Comparison of ENCODE assay signal across 21 cellular contexts in genomic region chr20:17602493-17602892, GRCh38. TPM values are rescaled to one million over a fixed set of nuclear protein-coding genes. Genes with fewer than 3 reads are reported as not detected.
A peak's percentile ranks its signal among the peaks of the same experiment; 100 is the strongest.
DNase-seq lines count a peak whose midpoint lies in the region; ATAC-seq and TF ChIP-seq lines count a peak whose summit lies in the region.
"Had no signal": no experiment of that assay in that cellular context is flagged by ENCODE, and none has a peak within 500 bp of the region (broad histone marks: within the 10 kb centered on the region; RNA-seq: fewer than 3 reads in every experiment).

No MANE protein-coding gene starts in this region.

- H3K4me1 ChIP-seq in H9 (ENCODE audit: insufficient read depth, low read length) (peaks cover 11% of the 10 kb centered on the region; the same call in 1 of the 2 replicates), smooth muscle cell (ENCODE audit: low read depth) (peaks cover 6% of the 10 kb centered on the region), heart right ventricle (peaks cover 0 to 44% (median 14%) of the 10 kb centered on the region in 9 donors), prostate gland (replicated peaks) (peaks cover 12% of the 10 kb centered on the region)

- H3K23me2 ChIP-seq in H9 (ENCODE audit: insufficient read length, low read depth, low read length, poor library complexity, severe bottlenecking), result no peaks in the 10 kb centered on the region

- no peak overlapping the region for H2BK5ac ChIP-seq in H9 (ENCODE audit: insufficient read length, low read length)

- H3K9ac ChIP-seq in H9 (ENCODE audit: extremely low read depth, insufficient read length, low read length) (no peak overlapping the region), smooth muscle cell (ENCODE audit: low read depth) (no peak overlapping the region)
- H3K9ac ChIP-seq: KMS-11 had no signal

- no peak overlapping the region for H2BK15ac ChIP-seq in H9 (ENCODE audit: low read depth, low read length)

- peaks cover 22% of the 10 kb centered on the region for H3F3A ChIP-seq in smooth muscle cell (ENCODE audit: low read depth)

- H2BK20ac ChIP-seq in H9 (ENCODE audit: low read depth, low read length, poor library complexity, severe bottlenecking), result no peak overlapping the region

- no peaks in the 10 kb centered on the region for H3K79me1 ChIP-seq in H9 (ENCODE audit: insufficient read depth, low read depth, low read length, poor library complexity, severe bottlenecking)

- H3K27me3 ChIP-seq in H9 (ENCODE audit: insufficient read depth, low read length) (no peaks in the 10 kb centered on the region), smooth muscle cell (ENCODE audit: low read depth) (no peaks in the 10 kb centered on the region), heart right ventricle (no peaks in the 10 kb centered on the region), prostate gland (replicated peaks; ENCODE audit: insufficient read depth) (no peaks in the 10 kb centered on the region)

- no peak overlapping the region for H4K8ac ChIP-seq in H9 (replicated peaks; ENCODE audit: insufficient read length, low read depth, low read length)

- DNase-seq in H9 (peak; percentile 39), chondrocyte (ENCODE audit: low spot score) (no peak), iPS DF 19.7 (ENCODE audit: low read depth, low spot score) (peak; percentile 48), smooth muscle cell (lab: John Stamatoyannopoulos, UW; ENCODE audit: unreplicated experiment) (no peak), heart right ventricle (no peak), prostate gland (ENCODE audit: low spot score) (no peak)
- DNase-seq: 8988T; CD4-positive, CD25-positive, alpha-beta regulatory T cell; COR-L47; DMS 273 treated with DMSO at 0.1 percent for 48 hours; MV-4-11; NCI-H1694 treated with DMSO at 0.1 percent for 48 hours; NCI-H510A treated with DMSO at 0.1 percent for 48 hours; NCI-H774; SHP77 treated with DMSO at 0.1 percent for 48 hours had no signal

- H3K27me3 Mint-ChIP-seq in H9 (ENCODE audit: low read depth) (no peaks in the 10 kb centered on the region), chondrocyte (ENCODE audit: low read depth) (no peaks in the 10 kb centered on the region)
- H3K27me3 Mint-ChIP-seq: B cell; CD4-positive, CD25-positive, alpha-beta regulatory T cell had no signal

- intact Hi-C loops in heart right ventricle (cut with DNase I) (no loop called here), prostate gland (cut with DNase I) (no loop called here)

- no peaks in the 10 kb centered on the region for H4K20me1 ChIP-seq in H9 (ENCODE audit: control insufficient read depth, insufficient read depth, insufficient read length)
- H4K20me1 ChIP-seq in smooth muscle cell (ENCODE audit: low read depth), result peaks cover 100% of the 10 kb centered on the region

- H3K4me3 Mint-ChIP-seq in H9 (no peak overlapping the region), chondrocyte (ENCODE audit: unreplicated experiment) (no peak overlapping the region)
- H3K4me3 Mint-ChIP-seq: B cell; CD4-positive, CD25-positive, alpha-beta regulatory T cell had no signal

- no peak overlapping the region for H4K5ac ChIP-seq in H9 (ENCODE audit: insufficient read length, low read depth, low read length)

- H3K14ac ChIP-seq in H9 (ENCODE audit: insufficient read depth, low read length), result no peak overlapping the region

- TF ChIP-seq CTCF in H9 (conservative IDR thresholded peaks at IDR 0.05) (no peak), chondrocyte (IDR thresholded peaks at IDR 0.05) (no peak), smooth muscle cell (IDR thresholded peaks at IDR 0.05; ENCODE audit: borderline replicate concordance, insufficient read depth, poor library complexity, severe bottlenecking) (no peak), heart right ventricle (IDR thresholded peaks at IDR 0.05) (no peak), prostate gland (IDR thresholded peaks at IDR 0.05) (no peak)

- H3K27ac ChIP-seq in H9 (ENCODE audit: insufficient read length, low read depth, low read length) (no peak overlapping the region), smooth muscle cell (ENCODE audit: low read depth) (peak overlapping the region; percentile 38), heart right ventricle (no peak overlapping the region), prostate gland (no peak overlapping the region)
- H3K27ac ChIP-seq: KMS-11 had no signal

- H3K9me3 Mint-ChIP-seq in H9 (peaks cover 0 to 2% of the 10 kb centered on the region in 2 experiments; a peak in 1 of 5 replicates), chondrocyte (ENCODE audit: low read depth) (no peaks in the 10 kb centered on the region)

- no peak for ATAC-seq in heart right ventricle
- no peak for ATAC-seq in HG02763 (IDR thresholded peaks at IDR 0.05; ENCODE audit: unreplicated experiment)
- ATAC-seq in GM21529 (IDR thresholded peaks at IDR 0.05; ENCODE audit: unreplicated experiment), result no peak
- ATAC-seq: HCT116, HepG2 had no signal

- peaks cover 10 to 24% (median 19%) of the 10 kb centered on the region in 3 experiments for H3K36me3 Mint-ChIP-seq in H9 (ENCODE audit: insufficient read depth in 1 of 3, low read depth in 3 of 3)
- peaks cover 39% of the 10 kb centered on the region for H3K36me3 Mint-ChIP-seq in chondrocyte (ENCODE audit: low read depth)

- WGBS in H9 (ENCODE audit: extremely low coverage, insufficient read length, low lambda C conversion rate), result no CpG with 5 or more reads among the region's 4 CpGs
- WGBS in smooth muscle cell (ENCODE audit: low lambda C conversion rate), result 97% methylated on average over 4 of the region's 4 CpGs
- 95 to 100% methylated on average over 4 of the region's 4 CpGs for WGBS in heart right ventricle, 2 donors
- WGBS in prostate gland, result 80% methylated on average over 4 of the region's 4 CpGs

- H2BK12ac ChIP-seq in H9 (ENCODE audit: insufficient read length, low read depth, low read length), result no peak overlapping the region

- H2AFZ ChIP-seq in H9 (ENCODE audit: low read length) (no peak overlapping the region), smooth muscle cell (ENCODE audit: low read depth) (no peak overlapping the region)

- peak overlapping the region; percentile 44 for H3K4me2 ChIP-seq in H9 (ENCODE audit: insufficient read depth, insufficient read length, low read length)
- H3K4me2 ChIP-seq in smooth muscle cell, result no peak overlapping the region
- H3K4me2 ChIP-seq: KMS-11 had no signal

- H3T11ph ChIP-seq in H9 (ENCODE audit: low read length), result no peak overlapping the region

- H3K56ac ChIP-seq in H9 (ENCODE audit: insufficient read length, low read depth, low read length), result no peak overlapping the region

- H3K9me3 ChIP-seq in H9 (ENCODE audit: control insufficient read depth, low read depth, low read length) (no peaks in the 10 kb centered on the region), smooth muscle cell (replicated peaks; ENCODE audit: low read depth) (no peaks in the 10 kb centered on the region), heart right ventricle (no peaks in the 10 kb centered on the region), prostate gland (no peaks in the 10 kb centered on the region)

- no peak overlapping the region for H3K18ac ChIP-seq in H9 (ENCODE audit: insufficient read length, low read depth, low read length)

- H3K79me2 ChIP-seq in H9 (ENCODE audit: insufficient read depth, low read length) (no peaks in the 10 kb centered on the region; the same call in 1 of the 2 replicates), smooth muscle cell (ENCODE audit: low read depth) (peaks cover 97% of the 10 kb centered on the region)

- H3K36me3 ChIP-seq in smooth muscle cell (ENCODE audit: low read depth), result peaks cover 13% of the 10 kb centered on the region
- H3K36me3 ChIP-seq in heart right ventricle, result peaks cover 0 to 75% (median 20%) of the 10 kb centered on the region in 9 donors
- H3K36me3 ChIP-seq in prostate gland, result no peaks in the 10 kb centered on the region

- H4K91ac ChIP-seq in H9 (ENCODE audit: insufficient read length, low read depth, low read length), result no peak overlapping the region

- no peak overlapping the region for H2AK5ac ChIP-seq in H9 (ENCODE audit: insufficient read length, low read length)

- no peak overlapping the region for H3K23ac ChIP-seq in H9 (ENCODE audit: insufficient read length, low read depth, low read length)

- no peak overlapping the region for H3K4ac ChIP-seq in H9 (ENCODE audit: low read depth, low read length)

- peaks cover 31 to 35% of the 10 kb centered on the region in 2 experiments for H3K4me1 Mint-ChIP-seq in H9
- H3K4me1 Mint-ChIP-seq in chondrocyte (ENCODE audit: low read depth), result peaks cover 88% of the 10 kb centered on the region

- no peak for TF ChIP-seq POLR2A in prostate gland (IDR thresholded peaks at IDR 0.05)

- no peak overlapping the region for H2BK120ac ChIP-seq in H9 (ENCODE audit: low read depth, low read length, poor library complexity, severe bottlenecking)

- H3K4me3 ChIP-seq in smooth muscle cell (no peak overlapping the region), heart right ventricle (no peak overlapping the region), prostate gland (no peak overlapping the region)

- H3K27ac Mint-ChIP-seq in H9, result peak overlapping the region in 2 of 3 experiments; percentile 62 to 70; a peak in 1 of 7 replicates
- peak overlapping the region; percentile 59 for H3K27ac Mint-ChIP-seq in chondrocyte (ENCODE audit: unreplicated experiment)
- H3K27ac Mint-ChIP-seq: B cell had no signal

RNA-seq across cellular contexts. Expression of gene DSTN, which starts 32.6 kb away (rescaled TPM):
- total RNA-seq in H9 (2021) (145 and 148 TPM in 2 replicates), chondrocyte (878 to 1,290 TPM (median 1,265 TPM) in 3 replicates), smooth muscle cell (486 and 582 TPM in 2 replicates), heart right ventricle (100 to 1,000 TPM; 353 to 802 (median 569) TPM), prostate gland (100 to 1,000 TPM; 284 to 559 TPM)
- polyA plus RNA-seq in smooth muscle cell (534 and 559 TPM in 2 replicates), heart right ventricle (100 to 1,000 TPM; 261 to 538 TPM)

Comparison
In these comparisons a context has a peak if more than half of its experiments do, and no peak if none do; other contexts are left out.
1. DNase-seq: peak in H9 (single experiment) and iPS DF 19.7 (single experiment); none in chondrocyte (single experiment), smooth muscle cell (single experiment), heart right ventricle (0 of 2) and prostate gland (single experiment).